ENCODE assay signal across 8 cellular contexts in the genomic region with DNA sequence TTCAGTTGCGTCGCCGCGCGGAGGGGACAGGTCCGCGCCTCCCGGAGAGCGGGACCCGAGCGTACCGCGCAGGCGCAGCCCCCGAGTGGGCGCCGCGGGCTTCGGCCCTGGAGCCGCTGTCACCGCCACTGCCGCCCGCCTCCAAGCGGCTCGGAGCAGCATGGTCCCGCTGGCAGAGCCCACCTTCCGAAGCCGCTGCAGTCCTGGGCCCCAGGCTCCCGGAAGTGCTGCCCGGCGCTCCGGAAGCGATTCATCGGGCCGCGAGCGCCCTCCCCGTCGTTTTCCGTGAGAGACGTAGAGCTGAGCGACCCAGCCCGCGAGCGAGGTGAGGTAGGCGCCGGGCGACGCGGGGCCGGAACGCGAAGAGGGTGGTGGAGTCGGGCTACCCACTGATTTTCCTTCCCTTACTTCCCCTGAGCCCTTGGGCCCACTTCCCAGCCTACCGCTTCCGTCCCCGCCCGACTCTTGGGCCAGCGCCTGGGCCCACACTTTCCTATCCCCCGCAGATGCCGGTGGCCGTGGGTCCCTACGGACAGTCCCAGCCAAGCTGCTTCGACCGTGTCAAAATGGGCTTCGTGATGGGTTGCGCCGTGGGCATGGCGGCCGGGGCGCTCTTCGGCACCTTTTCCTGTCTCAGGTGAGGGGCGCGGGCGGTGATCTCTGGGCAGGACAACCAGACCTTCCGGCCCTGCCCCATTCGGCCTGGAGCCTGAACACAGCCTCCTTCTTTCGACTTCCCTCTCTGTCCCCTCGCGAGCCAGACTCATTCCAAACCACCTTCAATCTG. TPM values are rescaled to one million over a fixed set of nuclear protein-coding genes. Genes with fewer than 3 reads are reported as not detected.
A peak's percentile ranks its signal among the peaks of the same experiment; 100 is the strongest.
DNase-seq lines count a peak whose midpoint lies in the region; ATAC-seq and TF ChIP-seq lines count a peak whose summit lies in the region.

Gene NFS1 (minus strand): TSS at position 226 of the 787 bp plus-strand sequence. CDS start 64 bp downstream, at position 162.
Gene ROMO1 (plus strand): TSS at position 279 of the 787 bp plus-strand sequence. CDS start 228 bp downstream, at position 507.

- H3K4me1 Mint-ChIP-seq in endothelial cell (ENCODE audit: unreplicated experiment) (peaks cover 30% of the 10 kb centered on the region), mesothelial cell of epicardium (peaks cover 23% of the 10 kb centered on the region)

- no peaks in the 10 kb centered on the region for H3K9me3 ChIP-seq in NT2/D1 (ENCODE audit: insufficient read depth, low read length)

- H3K27ac Mint-ChIP-seq in endothelial cell (ENCODE audit: unreplicated experiment) (peak within 1 kb of the TSS; percentile 93), mesothelial cell of epicardium (peak within 1 kb of the TSS; percentile 99)

- TF ChIP-seq CTCF in endothelial cell (IDR thresholded peaks at IDR 0.05; ENCODE audit: unreplicated experiment) = peak; percentile 27
- TF ChIP-seq CTCF in mesothelial cell of epicardium (IDR thresholded peaks at IDR 0.05; ENCODE audit: unreplicated experiment) = peak; percentile 35

- no peaks in the 10 kb centered on the region for H3K27me3 ChIP-seq in NT2/D1 (ENCODE audit: insufficient read depth, insufficient read length)

- H3K36me3 Mint-ChIP-seq in endothelial cell (ENCODE audit: low read depth, unreplicated experiment) (peaks cover 25% of the 10 kb centered on the region), mesothelial cell of epicardium (peaks cover 18% of the 10 kb centered on the region)

- peak within 1 kb of the TSS; percentile 96 for H3K4me3 ChIP-seq in NT2/D1 (ENCODE audit: insufficient read length, low read depth)

- H3K9me3 Mint-ChIP-seq in endothelial cell (ENCODE audit: unreplicated experiment) (no peaks in the 10 kb centered on the region), mesothelial cell of epicardium (no peaks in the 10 kb centered on the region)

- H3K4me1 ChIP-seq in NT2/D1 (ENCODE audit: insufficient read depth, insufficient read length) = peaks cover 5% of the 10 kb centered on the region

- H3K9ac ChIP-seq in NT2/D1 (ENCODE audit: insufficient read length, low read depth) = peak within 1 kb of the TSS; percentile 98

- peak within 1 kb of the TSS; percentile 95 for H3K4me3 Mint-ChIP-seq in endothelial cell (ENCODE audit: unreplicated experiment)
- peak within 1 kb of the TSS; percentile 84 for H3K4me3 Mint-ChIP-seq in mesothelial cell of epicardium

- H3K27me3 Mint-ChIP-seq in endothelial cell (ENCODE audit: unreplicated experiment) (peaks cover 10% of the 10 kb centered on the region), mesothelial cell of epicardium (ENCODE audit: low read depth) (no peaks in the 10 kb centered on the region)

- peak; percentile 76 for DNase-seq in CMK (ENCODE audit: low read depth)
- peak; percentile 85 for DNase-seq in HT1080 (ENCODE audit: low read depth)
- peak; percentile 87 for DNase-seq in NT2/D1 (ENCODE audit: low read depth, low spot score)
- peak; percentile 85 for DNase-seq in activated CD8-positive, alpha-beta memory T cell treated with anti-CD3 and anti-CD28 coated beads, Interleukin-2, amount 50 U/mL, for 4 hours
- peak; percentile 81 for DNase-seq in endothelial cell (ENCODE audit: low spot score)
- peak; percentile 77 to 88 for DNase-seq in mesothelial cell of epicardium (ENCODE audit: low spot score in 2 of 2, unreplicated experiment in 2 of 2)
- DNase-seq in stimulated activated CD8-positive, alpha-beta memory T cell treated with anti-CD3 and anti-CD28 coated beads, Interleukin-15, amount 100 ng/mL, for 48 hours (ENCODE audit: low read depth in 2 of 2) = peak; percentile 81 to 82

- ATAC-seq in GM19468 (IDR thresholded peaks at IDR 0.05; ENCODE audit: extremely low read depth, unreplicated experiment) = peak; percentile 68

- H3K36me3 ChIP-seq in NT2/D1 (ENCODE audit: insufficient read depth, insufficient read length, low read length) = peaks cover 53% of the 10 kb centered on the region

RNA-seq across cellular contexts. Expression of gene NFS1, which starts in this region (rescaled TPM):
- total RNA-seq in HT1080 (2014; rRNA removed; shearing (Covaris generic)) = 34.1 and 92.1 TPM in 2 replicates
- 48.2 and 59.5 TPM in 2 replicates for polyA plus RNA-seq in HT1080 (2015; cell fraction: cytosol; rRNA removed)
- polyA plus RNA-seq in HT1080 (2015; cell fraction: nucleus; rRNA removed) = 75.8 and 98.3 TPM in 2 replicates
- total RNA-seq in endothelial cell (ENCODE audit: unreplicated experiment) = 18.3 TPM
- 16.5 to 19.6 TPM (median 18.9 TPM) in 3 replicates for total RNA-seq in mesothelial cell of epicardium

RNA-seq across cellular contexts. Expression of gene ROMO1, which starts in this region (rescaled TPM):
- total RNA-seq in HT1080 (2014; rRNA removed; shearing (Covaris generic)) = 213 and 561 TPM in 2 replicates
- polyA plus RNA-seq in HT1080 (2015; cell fraction: cytosol; rRNA removed) = 341 and 417 TPM in 2 replicates
- polyA plus RNA-seq in HT1080 (2015; cell fraction: nucleus; rRNA removed) = 107 and 141 TPM in 2 replicates
- total RNA-seq in endothelial cell (ENCODE audit: unreplicated experiment) (159 TPM), mesothelial cell of epicardium (105 to 107 TPM (median 105 TPM) in 3 replicates)

Comparison
In these comparisons a context has a peak if more than half of its experiments do, and no peak if none do; other contexts are left out.
1. Peak in every context shown above with its lines: DNase-seq, ATAC-seq and H3K4me3 ChIP-seq.